1 cellular context compared by ENCODE assay signal in genomic region chr13:23447927-23448326, GRCh38.
TF ChIP-seq lines count a peak whose summit lies in the region.

No MANE protein-coding gene starts in this region.

TF ChIP-seq in WTC11, 78 proteins besides CTCF, POLR2A, EP300 and RAD21 (continued from another document):
- TF ChIP-seq ZNF232 (CRISPR knock-in tag; IDR thresholded peaks at IDR 0.05) (no peak), NFATC4 (CRISPR knock-in tag; IDR thresholded peaks at IDR 0.05) (no peak), IRF2 (CRISPR knock-in tag; IDR thresholded peaks at IDR 0.05; ENCODE audit: borderline replicate concordance, low read depth) (no peak)
- TF ChIP-seq, protein P1, sequence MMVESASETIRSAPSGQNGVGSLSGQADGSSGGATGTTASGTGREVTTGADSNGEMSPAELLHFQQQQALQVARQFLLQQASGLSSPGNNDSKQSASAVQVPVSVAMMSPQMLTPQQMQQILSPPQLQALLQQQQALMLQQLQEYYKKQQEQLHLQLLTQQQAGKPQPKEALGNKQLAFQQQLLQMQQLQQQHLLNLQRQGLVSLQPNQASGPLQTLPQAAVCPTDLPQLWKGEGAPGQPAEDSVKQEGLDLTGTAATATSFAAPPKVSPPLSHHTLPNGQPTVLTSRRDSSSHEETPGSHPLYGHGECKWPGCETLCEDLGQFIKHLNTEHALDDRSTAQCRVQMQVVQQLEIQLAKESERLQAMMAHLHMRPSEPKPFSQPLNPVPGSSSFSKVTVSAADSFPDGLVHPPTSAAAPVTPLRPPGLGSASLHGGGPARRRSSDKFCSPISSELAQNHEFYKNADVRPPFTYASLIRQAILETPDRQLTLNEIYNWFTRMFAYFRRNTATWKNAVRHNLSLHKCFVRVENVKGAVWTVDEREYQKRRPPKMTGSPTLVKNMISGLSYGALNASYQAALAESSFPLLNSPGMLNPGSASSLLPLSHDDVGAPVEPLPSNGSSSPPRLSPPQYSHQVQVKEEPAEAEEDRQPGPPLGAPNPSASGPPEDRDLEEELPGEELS (CRISPR knock-in tag; IDR thresholded peaks at IDR 0.05), result no peak
TF ChIP-seq in WTC11: peak in this region for 0.
